ENCODE assay signal across 11 cellular contexts in genomic region chr14:65502676-65503124, GRCh38.
DNase-seq lines count a peak whose midpoint lies in the region; ATAC-seq, FAIRE-seq and TF ChIP-seq lines count a peak whose summit lies in the region.
"Had no signal": no experiment of that assay in that cellular context is flagged by ENCODE, and none has a peak within 500 bp of the region (broad histone marks: within the 10 kb centered on the region; RNA-seq: fewer than 3 reads in every experiment).

No MANE protein-coding gene starts in this region.

- H3K27me3 ChIP-seq in cardiac muscle cell, result no peaks in the 10 kb centered on the region

- intact Hi-C loops in Right ventricle myocardium inferior (cut with DNase I), result no loop called here
- intact Hi-C loops in activated T-helper 1 cell treated with anti-CD3 and anti-CD28 coated beads, Interleukin-12 subunit alpha, Interleukin-12 subunit beta, Interleukin-2, Interleukin-4 antibody, amounts not matched to agents 30 ng/mL and 10 ng/mL and 1 ng/mL, durations not matched to agents 14 hours and 24 hours and 36 hours (cut with micrococcal nuclease), result no loop called here

- no peak for ATAC-seq in Right ventricle myocardium inferior

- H3K36me3 Mint-ChIP-seq in activated T-helper 1 cell treated with anti-CD3 and anti-CD28 coated beads, Interleukin-12 subunit alpha, Interleukin-12 subunit beta, Interleukin-2, Interleukin-4 antibody, amounts not matched to agents 30 ng/mL and 10 ng/mL and 1 ng/mL, durations not matched to agents 14 hours and 24 hours and 36 hours (ENCODE audit: low read depth), result peaks cover 15% of the 10 kb centered on the region

- H3K27me3 Mint-ChIP-seq in activated T-helper 1 cell treated with anti-CD3 and anti-CD28 coated beads, Interleukin-12 subunit alpha, Interleukin-12 subunit beta, Interleukin-2, Interleukin-4 antibody, amounts not matched to agents 30 ng/mL and 10 ng/mL and 1 ng/mL, durations not matched to agents 14 hours and 24 hours and 36 hours (ENCODE audit: insufficient read depth), result no peaks in the 10 kb centered on the region
- H3K27me3 Mint-ChIP-seq: activated naive CD4-positive, alpha-beta T cell treated with anti-CD3 and anti-CD28 coated beads, Interleukin-2, amount 50 U/mL, for 24 hours had no signal

- no peaks in the 10 kb centered on the region for H3K36me3 ChIP-seq in cardiac muscle cell

- H3K9me3 ChIP-seq in cardiac muscle cell (ENCODE audit: low read depth), result no peaks in the 10 kb centered on the region

- peaks cover 11% of the 10 kb centered on the region for H3K4me1 ChIP-seq in cardiac muscle cell (ENCODE audit: low read depth)

- FAIRE-seq in urothelium cell line (lab: Jason Lieb, UNC), result peak; percentile 90

- H3K4me3 ChIP-seq in cardiac muscle cell (no peak overlapping the region), astrocyte of the spinal cord (ENCODE audit: low read depth, low read length) (no peak overlapping the region)
- H3K4me3 ChIP-seq: skin epidermis had no signal

- in situ Hi-C loops in astrocyte of the spinal cord (cut with HindIII; ENCODE audit: low sequenced_read_pairs), result no loop called here

- peaks cover 55% of the 10 kb centered on the region for H3K4me1 Mint-ChIP-seq in activated T-helper 1 cell treated with anti-CD3 and anti-CD28 coated beads, Interleukin-12 subunit alpha, Interleukin-12 subunit beta, Interleukin-2, Interleukin-4 antibody, amounts not matched to agents 30 ng/mL and 10 ng/mL and 1 ng/mL, durations not matched to agents 14 hours and 24 hours and 36 hours (ENCODE audit: low read depth)

- DNase-seq in cardiac muscle cell (ENCODE audit: low read depth in 1 of 2, low spot score in 1 of 2) (peak; percentile 10 to 80), Right ventricle myocardium inferior (ENCODE audit: missing footprints) (no peak), HT1080 (ENCODE audit: low read depth) (peak; percentile 80), astrocyte of the spinal cord (ENCODE audit: low read depth, low spot score) (peak; percentile 78), urothelium cell line (ENCODE audit: low spot score) (peak; percentile 73), globus pallidus (ENCODE audit: low spot score) (no peak)
- DNase-seq in activated effector memory CD4-positive, alpha-beta T cell treated with Interleukin-2 at 50 U/mL for 16 hours, result no peak
- DNase-seq in activated T-helper 1 cell treated with anti-CD3 and anti-CD28 coated beads, Interleukin-12 subunit alpha, Interleukin-12 subunit beta, Interleukin-2, Interleukin-4 antibody, amounts not matched to agents 30 ng/mL and 10 ng/mL and 1 ng/mL, durations not matched to agents 14 hours and 24 hours and 36 hours (ENCODE audit: low spot score), result no peak
- DNase-seq: CD8-positive, alpha-beta memory T cell had no signal

- H3K27ac Mint-ChIP-seq in activated T-helper 1 cell treated with anti-CD3 and anti-CD28 coated beads, Interleukin-12 subunit alpha, Interleukin-12 subunit beta, Interleukin-2, Interleukin-4 antibody, amounts not matched to agents 30 ng/mL and 10 ng/mL and 1 ng/mL, durations not matched to agents 14 hours and 24 hours and 36 hours, result no peak overlapping the region
- H3K27ac Mint-ChIP-seq: activated naive CD4-positive, alpha-beta T cell treated with anti-CD3 and anti-CD28 coated beads, Interleukin-2, amount 50 U/mL, for 24 hours had no signal

- H3K27ac ChIP-seq in cardiac muscle cell, result no peak overlapping the region
- H3K27ac ChIP-seq: skin epidermis had no signal

- TF ChIP-seq CTCF in cardiac muscle cell (IDR thresholded peaks at IDR 0.05; ENCODE audit: low read depth, low read length) (no peak), astrocyte of the spinal cord (IDR thresholded peaks at IDR 0.05; ENCODE audit: low read depth, low read length) (no peak)

- no peak overlapping the region for H3K4me3 Mint-ChIP-seq in activated T-helper 1 cell treated with anti-CD3 and anti-CD28 coated beads, Interleukin-12 subunit alpha, Interleukin-12 subunit beta, Interleukin-2, Interleukin-4 antibody, amounts not matched to agents 30 ng/mL and 10 ng/mL and 1 ng/mL, durations not matched to agents 14 hours and 24 hours and 36 hours
- H3K4me3 Mint-ChIP-seq: activated naive CD4-positive, alpha-beta T cell treated with anti-CD3 and anti-CD28 coated beads, Interleukin-2, amount 50 U/mL, for 24 hours; CD8-positive, alpha-beta memory T cell had no signal

- no peaks in the 10 kb centered on the region for H3K9me3 Mint-ChIP-seq in activated T-helper 1 cell treated with anti-CD3 and anti-CD28 coated beads, Interleukin-12 subunit alpha, Interleukin-12 subunit beta, Interleukin-2, Interleukin-4 antibody, amounts not matched to agents 30 ng/mL and 10 ng/mL and 1 ng/mL, durations not matched to agents 14 hours and 24 hours and 36 hours
- H3K9me3 Mint-ChIP-seq: activated naive CD4-positive, alpha-beta T cell treated with anti-CD3 and anti-CD28 coated beads, Interleukin-2, amount 50 U/mL, for 24 hours; CD8-positive, alpha-beta memory T cell had no signal

Comparison
In these comparisons a context has a peak if more than half of its experiments do, and no peak if none do; other contexts are left out.
1. DNase-seq: peak in cardiac muscle cell (2 of 2), HT1080 (single experiment), astrocyte of the spinal cord (single experiment) and urothelium cell line (single experiment); none in Right ventricle myocardium inferior (single experiment), activated effector memory CD4-positive, alpha-beta T cell treated with Interleukin-2 at 50 U/mL for 16 hours (single experiment), activated T-helper 1 cell treated with anti-CD3 and anti-CD28 coated beads, Interleukin-12 subunit alpha, Interleukin-12 subunit beta, Interleukin-2, Interleukin-4 antibody, amounts not matched to agents 30 ng/mL and 10 ng/mL and 1 ng/mL, durations not matched to agents 14 hours and 24 hours and 36 hours (single experiment) and globus pallidus (single experiment).